1 cellular context compared by ENCODE assay signal in genomic region chr16:57648590-57649442, GRCh38.
TF ChIP-seq lines count a peak whose summit lies in the region.

No MANE protein-coding gene starts in this region.

TF ChIP-seq in HepG2, 621 proteins besides CTCF, POLR2A, EP300 and RAD21 (continued from another document and continues in another):
- no peak for TF ChIP-seq ZBTB40 (IDR thresholded peaks at IDR 0.05)
- 0 out of 2 replicates have a peak, but pooled peaks have one; percentile 25 for TF ChIP-seq ZBTB40 (CRISPR knock-in tag; IDR thresholded peaks at IDR 0.05)
- 0 out of 2 replicates have a peak, but pooled peaks have one; percentile 52 for TF ChIP-seq ZC3H4 (CRISPR knock-in tag; IDR thresholded peaks at IDR 0.05; ENCODE audit: borderline replicate concordance)
- peak; percentile 89 for TF ChIP-seq KDM2A (CRISPR knock-in tag; IDR thresholded peaks at IDR 0.05; ENCODE audit: borderline replicate concordance, low read depth)
- peak; percentile 73 for TF ChIP-seq ZNF451 (CRISPR knock-in tag; IDR thresholded peaks at IDR 0.05)
- TF ChIP-seq ZBTB38 (CRISPR knock-in tag; IDR thresholded peaks at IDR 0.05), result peak; percentile 42; the same call in 1 of the 2 replicates
- TF ChIP-seq ZMYM2 (CRISPR knock-in tag; IDR thresholded peaks at IDR 0.05), result no peak
- TF ChIP-seq ETV5 (CRISPR knock-in tag; IDR thresholded peaks at IDR 0.05; ENCODE audit: borderline replicate concordance), result peak; percentile 42; the same call in 1 of the 2 replicates
- TF ChIP-seq ZNF704 (CRISPR knock-in tag; IDR thresholded peaks at IDR 0.05; ENCODE audit: borderline replicate concordance), result peak; percentile 81; the same call in 1 of the 2 replicates
- no peak for TF ChIP-seq THAP8 (CRISPR knock-in tag; IDR thresholded peaks at IDR 0.05; ENCODE audit: borderline replicate concordance)
- peak; percentile 71; the same call in 1 of the 2 replicates for TF ChIP-seq ZNF501 (CRISPR knock-in tag; IDR thresholded peaks at IDR 0.05)
- no peak for TF ChIP-seq HNF4G (IDR thresholded peaks at IDR 0.05; ENCODE audit: borderline replicate concordance, low read depth, low read length)
- TF ChIP-seq HNF4G (CRISPR knock-in tag; IDR thresholded peaks at IDR 0.05; ENCODE audit: borderline replicate concordance, low read depth), result 0 out of 2 replicates have a peak, but pooled peaks have one; percentile 66
- 0 out of 2 replicates have a peak, but pooled peaks have one; percentile 20 for TF ChIP-seq SUZ12 (IDR thresholded peaks at IDR 0.05; ENCODE audit: low read depth, low read length)
- 0 out of 2 replicates have a peak, but pooled peaks have one; percentile 76 for TF ChIP-seq SRY (CRISPR knock-in tag; IDR thresholded peaks at IDR 0.05)
- no peak for TF ChIP-seq MLXIP (CRISPR knock-in tag; IDR thresholded peaks at IDR 0.05; ENCODE audit: borderline replicate concordance)
- TF ChIP-seq NONO (IDR thresholded peaks at IDR 0.05), result no peak
- peak; percentile 90 for TF ChIP-seq NONO (CRISPR knock-in tag; conservative IDR thresholded peaks at IDR 0.05)
- no peak for TF ChIP-seq REXO4 (CRISPR knock-in tag; IDR thresholded peaks at IDR 0.05; ENCODE audit: borderline replicate concordance)
- TF ChIP-seq ZBTB34 (CRISPR knock-in tag; IDR thresholded peaks at IDR 0.05), result 0 out of 2 replicates have a peak, but pooled peaks have one; percentile 60
- TF ChIP-seq BHLHE40 (IDR thresholded peaks at IDR 0.05; ENCODE audit: low read length), result peak; percentile 71
- TF ChIP-seq SOX5 (CRISPR knock-in tag; IDR thresholded peaks at IDR 0.05; ENCODE audit: borderline replicate concordance), result peak; percentile 58; the same call in 1 of the 2 replicates
- no peak for TF ChIP-seq TBP (CRISPR knock-in tag; IDR thresholded peaks at IDR 0.05)
- peak; percentile 86 for TF ChIP-seq SMAD3 (CRISPR knock-in tag; IDR thresholded peaks at IDR 0.05)
- TF ChIP-seq TEAD3 (CRISPR knock-in tag; optimal IDR thresholded peaks at IDR 0.05; ENCODE audit: borderline replicate concordance), result peak; percentile 85
- no peak for TF ChIP-seq PLSCR1 (CRISPR knock-in tag; IDR thresholded peaks at IDR 0.05; ENCODE audit: borderline replicate concordance)
- peak; percentile 88; the same call in 1 of the 2 replicates for TF ChIP-seq SMAD1 (CRISPR knock-in tag; IDR thresholded peaks at IDR 0.05; ENCODE audit: borderline replicate concordance, low read depth)
- no peak for TF ChIP-seq KLF15 (CRISPR knock-in tag; IDR thresholded peaks at IDR 0.05; ENCODE audit: borderline replicate concordance)
- TF ChIP-seq MEIS1 (CRISPR knock-in tag; IDR thresholded peaks at IDR 0.05; ENCODE audit: borderline replicate concordance), result peak; percentile 80; the same call in 1 of the 2 replicates
- no peak for TF ChIP-seq KIAA2018 (CRISPR knock-in tag; IDR thresholded peaks at IDR 0.05; ENCODE audit: borderline replicate concordance)
- TF ChIP-seq ATF1 (CRISPR knock-in tag; IDR thresholded peaks at IDR 0.05), result no peak
- TF ChIP-seq KDM1A (CRISPR knock-in tag; IDR thresholded peaks at IDR 0.05), result peak; percentile 50; the same call in 1 of the 2 replicates
